ENCODE assay signal across 23 cellular contexts in genomic region chr10:124122211-124122610, GRCh38. TPM values are rescaled to one million over a fixed set of nuclear protein-coding genes. Genes with fewer than 3 reads are reported as not detected.
DNase-seq lines count a peak whose midpoint lies in the region; ATAC-seq, FAIRE-seq and TF ChIP-seq lines count a peak whose summit lies in the region.
"Had no signal": no experiment of that assay in that cellular context is flagged by ENCODE, and none has a peak within 500 bp of the region (broad histone marks: within the 10 kb centered on the region; RNA-seq: fewer than 3 reads in every experiment).

No MANE protein-coding gene starts in this region.

- TF ChIP-seq POLR2A in gastrocnemius medialis (IDR thresholded peaks at IDR 0.05), result no peak

- no peaks in the 10 kb centered on the region for H3K9me3 ChIP-seq in gastrocnemius medialis
- H3K9me3 ChIP-seq: A549, HAP-1, MG63 had no signal

- no peaks in the 10 kb centered on the region for H3K27me3 ChIP-seq in gastrocnemius medialis
- H3K27me3 ChIP-seq: MG63 had no signal

- H3K27ac ChIP-seq in gastrocnemius medialis, result peak overlapping the region; percentile 49 to 77 (median 54)
- H3K27ac ChIP-seq: A549 had no signal

- peak overlapping the region in 2 of 3 donors; percentile 23 to 32 for H3K27ac Mint-ChIP-seq in IgD-negative memory B cell
- peak overlapping the region; percentile 83 for H3K27ac Mint-ChIP-seq in endothelial cell (ENCODE audit: unreplicated experiment)
- H3K27ac Mint-ChIP-seq: GM23338 had no signal

- H3K9me3 Mint-ChIP-seq in IgD-negative memory B cell, result no peaks in the 10 kb centered on the region
- H3K9me3 Mint-ChIP-seq in endothelial cell (ENCODE audit: unreplicated experiment), result no peaks in the 10 kb centered on the region
- H3K9me3 Mint-ChIP-seq: GM23338, HFFc6 had no signal

- H3K36me3 ChIP-seq in gastrocnemius medialis, result no peaks in the 10 kb centered on the region
- H3K36me3 ChIP-seq: HAP-1, MG63 had no signal

- TF ChIP-seq CTCF in endothelial cell (IDR thresholded peaks at IDR 0.05; ENCODE audit: unreplicated experiment), result no peak
- TF ChIP-seq CTCF in gastrocnemius medialis (IDR thresholded peaks at IDR 0.05 in 4 of 5, conservative IDR thresholded peaks at IDR 0.05 in 1 of 5), result no peak

- H3K4me1 Mint-ChIP-seq in IgD-negative memory B cell, result peaks cover 9 to 18% (median 10%) of the 10 kb centered on the region in 3 donors
- peaks cover 40% of the 10 kb centered on the region for H3K4me1 Mint-ChIP-seq in endothelial cell (ENCODE audit: unreplicated experiment)

- H3K36me3 Mint-ChIP-seq in IgD-negative memory B cell (no peaks in the 10 kb centered on the region), endothelial cell (ENCODE audit: low read depth, unreplicated experiment) (peaks cover 7% of the 10 kb centered on the region)

- no peaks in the 10 kb centered on the region for H3K27me3 Mint-ChIP-seq in IgD-negative memory B cell
- peaks cover 6% of the 10 kb centered on the region for H3K27me3 Mint-ChIP-seq in endothelial cell (ENCODE audit: unreplicated experiment)

- intact Hi-C loops in gastrocnemius medialis (cut with DNase I; ENCODE audit: low total_unique reads), result loop anchor here (1.0 kb wide), 1 partner anchor 28 kb away; no protein-coding TSS in a partner anchor

- H3K4me3 Mint-ChIP-seq in IgD-negative memory B cell (no peak overlapping the region), endothelial cell (ENCODE audit: unreplicated experiment) (peak overlapping the region; percentile 37)
- H3K4me3 Mint-ChIP-seq: GM23338, HFFc6 had no signal

- FAIRE-seq in urothelium cell line (lab: Jason Lieb, UNC), result no peak
- FAIRE-seq: A549, HepG2, K562 had no signal

- peaks cover 4 to 16% of the 10 kb centered on the region in 2 donors for H3K4me1 ChIP-seq in gastrocnemius medialis
- H3K4me1 ChIP-seq: A549, HAP-1 had no signal

- in situ Hi-C loops in gastrocnemius medialis (cut with MboI; ENCODE audit: low sequenced_read_pairs in 4 of 4), result no loop called here

- ATAC-seq in gastrocnemius medialis, result peak; percentile 84 to 95
- no peak for ATAC-seq in GM18867 (IDR thresholded peaks at IDR 0.05; ENCODE audit: unreplicated experiment)
- ATAC-seq: A549, GM23338, HepG2, K562 had no signal

- no peak overlapping the region for H3K4me3 ChIP-seq in gastrocnemius medialis
- H3K4me3 ChIP-seq: A549, GM23338, HAP-1, K562, MG63 had no signal

- DNase-seq in endothelial cell (ENCODE audit: low spot score) (no peak), gastrocnemius medialis (peak; percentile 86 to 89), SW 1271 (lab: John Stamatoyannopoulos, UW) (no peak), urothelium cell line (ENCODE audit: low spot score) (no peak)
- no peak for DNase-seq in activated effector memory CD4-positive, alpha-beta T cell treated with Interleukin-2 at 50 U/mL for 16 hours
- DNase-seq: AML-193; Calu3; HFFc6; MG63; NCI-H2029; NCI-H446 treated with DMSO at 0.1 percent for 48 hours; NCI-H526; NCI-H82; NK-92 treated with Interleukin-12 subunit alpha and Interleukin-12 subunit beta, amount 100 ng/mL, for 24 hours; RPMI8226; SHP77 had no signal

RNA-seq across cellular contexts. Expression of gene CHST15, which starts 28.8 kb away (rescaled TPM):
- 15.4 TPM for polyA plus RNA-seq in IgD-negative memory B cell
- total RNA-seq in endothelial cell (ENCODE audit: unreplicated experiment), result 148 TPM
- total RNA-seq in gastrocnemius medialis, result 10 to 100 TPM in 3 of 4 donors, 1 to 10 TPM in 1; 9.0 to 32.2 (median 20.3) TPM

Comparison
In these comparisons a context has a peak if more than half of its experiments do, and no peak if none do; other contexts are left out.
1. DNase-seq: peak in gastrocnemius medialis (2 of 2); none in endothelial cell (single experiment), SW 1271 (0 of 2), activated effector memory CD4-positive, alpha-beta T cell treated with Interleukin-2 at 50 U/mL for 16 hours (single experiment) and urothelium cell line (single experiment).